Comparison of ENCODE assay signal across 9 cellular contexts in the genomic region with DNA sequence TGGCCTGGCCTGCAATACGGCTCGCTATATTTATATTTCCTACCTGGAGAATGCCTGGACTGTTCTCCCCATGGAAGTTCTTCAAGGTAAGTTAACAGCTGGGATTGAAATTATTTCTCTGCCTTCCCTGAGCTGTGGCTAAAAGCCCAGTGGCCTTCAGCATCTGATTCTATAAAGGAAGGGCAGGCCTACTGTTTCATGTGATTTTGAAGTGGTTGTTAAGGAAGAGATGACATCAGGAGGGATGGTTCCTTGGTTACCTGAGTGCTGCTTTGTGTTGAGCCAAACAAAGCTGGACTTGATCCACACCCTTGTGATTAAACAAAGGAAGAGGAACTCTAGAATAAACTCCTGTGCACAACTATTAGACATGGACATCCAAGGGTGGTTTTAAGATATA.
A peak's percentile ranks its signal among the peaks of the same experiment; 100 is the strongest.
DNase-seq lines count a peak whose midpoint lies in the region; ATAC-seq and TF ChIP-seq lines count a peak whose summit lies in the region.
"Had no signal": no experiment of that assay in that cellular context is flagged by ENCODE, and none has a peak within 500 bp of the region (broad histone marks: within the 10 kb centered on the region; RNA-seq: fewer than 3 reads in every experiment).

No MANE protein-coding gene starts in this region.

- H3K4me3 Mint-ChIP-seq in activated naive CD8-positive, alpha-beta T cell, result no peak overlapping the region
- H3K4me3 Mint-ChIP-seq in activated naive CD8-positive, alpha-beta T cell treated with anti-CD3 and anti-CD28 coated beads for 36 hours, result no peak overlapping the region

- H3K36me3 Mint-ChIP-seq in activated naive CD8-positive, alpha-beta T cell, result peaks cover 22% of the 10 kb centered on the region
- H3K36me3 Mint-ChIP-seq in activated naive CD8-positive, alpha-beta T cell treated with anti-CD3 and anti-CD28 coated beads for 36 hours, result peaks cover 66% of the 10 kb centered on the region

- H3K9me3 ChIP-seq in suprapubic skin, result no peaks in the 10 kb centered on the region

- no peak for TF ChIP-seq POLR2A in suprapubic skin (IDR thresholded peaks at IDR 0.05)

- H3K27ac Mint-ChIP-seq in activated naive CD8-positive, alpha-beta T cell, result peak overlapping the region; percentile 50
- H3K27ac Mint-ChIP-seq in activated naive CD8-positive, alpha-beta T cell treated with anti-CD3 and anti-CD28 coated beads for 36 hours, result no peak overlapping the region

- H3K27me3 ChIP-seq in suprapubic skin, result no peaks in the 10 kb centered on the region
- H3K27me3 ChIP-seq: SJCRH30 had no signal

- TF ChIP-seq EP300 in suprapubic skin (IDR thresholded peaks at IDR 0.05), result no peak

- no peaks in the 10 kb centered on the region for H3K27me3 Mint-ChIP-seq in activated naive CD8-positive, alpha-beta T cell
- no peaks in the 10 kb centered on the region for H3K27me3 Mint-ChIP-seq in activated naive CD8-positive, alpha-beta T cell treated with anti-CD3 and anti-CD28 coated beads for 36 hours

- H3K27ac ChIP-seq in suprapubic skin, result peak overlapping the region; percentile 88

- peaks cover 6% of the 10 kb centered on the region for H3K36me3 ChIP-seq in suprapubic skin
- H3K36me3 ChIP-seq: SJCRH30 had no signal

- 67% methylated on average over 2 of the region's 2 CpGs for WGBS in suprapubic skin

- no peak for DNase-seq in activated naive CD8-positive, alpha-beta T cell treated with anti-CD3 and anti-CD28 coated beads for 36 hours
- DNase-seq in SHP77 treated with DMSO at 0.1 percent for 48 hours (lab: John Stamatoyannopoulos, UW) (peak; percentile 81), glomerular endothelial cell (ENCODE audit: extremely low read depth, low read depth, low spot score) (peak; percentile 95), suprapubic skin (ENCODE audit: low spot score in 2 of 2) (no peak), T-helper 9 cell (no peak), activated T-cell treated with anti-CD3 and anti-CD28 coated beads for 4 hours (no peak)

- no peaks in the 10 kb centered on the region for H3K9me3 Mint-ChIP-seq in activated naive CD8-positive, alpha-beta T cell (ENCODE audit: low read depth)
- H3K9me3 Mint-ChIP-seq in activated naive CD8-positive, alpha-beta T cell treated with anti-CD3 and anti-CD28 coated beads for 36 hours, result peaks cover 13% of the 10 kb centered on the region

- TF ChIP-seq CTCF in suprapubic skin (IDR thresholded peaks at IDR 0.05), result no peak

- ATAC-seq in GM18502 (IDR thresholded peaks at IDR 0.05; ENCODE audit: poor library complexity, unreplicated experiment), result no peak

- peaks cover 54% of the 10 kb centered on the region for H3K4me1 Mint-ChIP-seq in activated naive CD8-positive, alpha-beta T cell (ENCODE audit: low read depth)
- peaks cover 47% of the 10 kb centered on the region for H3K4me1 Mint-ChIP-seq in activated naive CD8-positive, alpha-beta T cell treated with anti-CD3 and anti-CD28 coated beads for 36 hours

- H3K4me3 ChIP-seq in suprapubic skin, result no peak overlapping the region
- H3K4me3 ChIP-seq: SJCRH30 had no signal

- peaks cover 40% of the 10 kb centered on the region for H3K4me1 ChIP-seq in suprapubic skin

Comparison
In these comparisons a context has a peak if more than half of its experiments do, and no peak if none do; other contexts are left out.
1. DNase-seq: peak in SHP77 treated with DMSO at 0.1 percent for 48 hours (single experiment) and glomerular endothelial cell (single experiment); none in activated naive CD8-positive, alpha-beta T cell treated with anti-CD3 and anti-CD28 coated beads for 36 hours (single experiment), suprapubic skin (0 of 2), T-helper 9 cell (single experiment) and activated T-cell treated with anti-CD3 and anti-CD28 coated beads for 4 hours (single experiment).